In genomic region chr11:126341760-126342161, GRCh38 we compare ENCODE assay signal across 1 cellular context.
TF ChIP-seq lines count a peak whose summit lies in the region.

No MANE protein-coding gene starts in this region.

TF ChIP-seq in SK-N-SH, 30 proteins besides CTCF, POLR2A, EP300 and RAD21 (continued from another document):
- TF ChIP-seq ZBTB33 (IDR thresholded peaks at IDR 0.05; ENCODE audit: borderline replicate concordance, low read depth) (no peak), TEAD4 (IDR thresholded peaks at IDR 0.05; ENCODE audit: borderline replicate concordance, insufficient read depth) (peak; percentile 75; the same call in 1 of the 2 replicates), RXRA (IDR thresholded peaks at IDR 0.05; ENCODE audit: borderline replicate concordance, low read depth) (peak; percentile 90), IRF3 (IDR thresholded peaks at IDR 0.05; ENCODE audit: low read depth, low read length) (no peak), NFIC (IDR thresholded peaks at IDR 0.05; ENCODE audit: borderline replicate concordance) (peak; percentile 95), FOXM1 (IDR thresholded peaks at IDR 0.05; ENCODE audit: low read depth) (peak; percentile 30; the same call in 1 of the 2 replicates), GATA2 (CRISPR knock-in tag; IDR thresholded peaks at IDR 0.05) (no peak), PBX3 (IDR thresholded peaks at IDR 0.05) (peak; percentile 64), RFX5 (IDR thresholded peaks at IDR 0.05; ENCODE audit: low read length) (no peak), ELF1 (IDR thresholded peaks at IDR 0.05) (no peak), YY1 (IDR thresholded peaks at IDR 0.05; ENCODE audit: low read depth) (no peak), MEF2A (IDR thresholded peaks at IDR 0.05; ENCODE audit: borderline replicate concordance, low read depth) (peak; percentile 77; the same call in 1 of the 2 replicates), TCF12 (IDR thresholded peaks at IDR 0.05) (peak; percentile 88), FOSL2 (IDR thresholded peaks at IDR 0.05; ENCODE audit: borderline replicate concordance, low read depth) (peak; percentile 89), SIN3A (IDR thresholded peaks at IDR 0.05; ENCODE audit: borderline replicate concordance, low read depth, low read length) (0 out of 2 replicates have a peak, but pooled peaks have one; percentile 63), USF2 (IDR thresholded peaks at IDR 0.05; ENCODE audit: borderline replicate concordance, low read depth, low read length) (no peak), TAF1 (IDR thresholded peaks at IDR 0.05; ENCODE audit: borderline replicate concordance, low read depth, low read length) (peak; percentile 35; the same call in 1 of the 2 replicates), POLR2AphosphoS5 (IDR thresholded peaks at IDR 0.05; ENCODE audit: low read depth, low read length) (peak; percentile 65; the same call in 1 of the 2 replicates), MAX (IDR thresholded peaks at IDR 0.05; ENCODE audit: low read depth) (0 out of 2 replicates have a peak, but pooled peaks have one; percentile 73), REST (IDR thresholded peaks at IDR 0.05; ENCODE audit: low read depth, low read length) (0 out of 2 replicates have a peak, but pooled peaks have one; percentile 42), NRF1 (IDR thresholded peaks at IDR 0.05; ENCODE audit: low read depth, low read length) (no peak), EZH2phosphoT487 (IDR thresholded peaks at IDR 0.05; ENCODE audit: borderline replicate concordance, low read depth) (no peak), GABPA (IDR thresholded peaks at IDR 0.05; ENCODE audit: low read depth) (no peak), MXI1 (IDR thresholded peaks at IDR 0.05; ENCODE audit: low read depth, low read length) (no peak), FOXJ3 (CRISPR knock-in tag; IDR thresholded peaks at IDR 0.05) (no peak)
